In the genomic region with DNA sequence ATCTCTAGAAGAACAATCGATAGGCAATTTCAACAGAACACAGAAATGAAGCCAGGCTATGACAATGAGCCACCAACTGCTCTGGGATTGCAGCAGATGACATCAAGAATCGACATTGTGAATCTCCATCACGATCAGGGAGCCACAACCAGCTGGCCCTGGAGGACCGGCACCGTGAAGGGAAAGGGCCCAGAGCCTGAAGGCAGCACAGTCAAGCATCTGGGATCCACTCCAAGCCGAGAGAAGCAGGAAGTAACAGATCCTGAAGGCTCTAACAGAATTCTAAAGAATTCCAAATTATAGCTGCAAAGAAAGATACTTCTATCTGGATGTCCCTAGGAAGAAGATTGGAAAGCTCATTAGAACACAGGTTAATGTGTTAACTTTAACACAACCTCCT, we compare ENCODE assay signal across 35 cellular contexts.
DNase-seq lines count a peak whose midpoint lies in the region; ATAC-seq and TF ChIP-seq lines count a peak whose summit lies in the region.
"Had no signal": no experiment of that assay in that cellular context is flagged by ENCODE, and none has a peak within 500 bp of the region (broad histone marks: within the 10 kb centered on the region; RNA-seq: fewer than 3 reads in every experiment).

No MANE protein-coding gene starts in this region.

- H3K4me3 ChIP-seq in GM23338, result no peak overlapping the region
- H3K4me3 ChIP-seq: adrenal gland, body of pancreas, lower lobe of right lung, PC-9, psoas muscle, sigmoid colon, vagina had no signal

- 0 out of 2 replicates have a peak, but pooled peaks cover 10% of the 10 kb centered on the region for H3K4me1 ChIP-seq in GM23338 (ENCODE audit: insufficient read depth)
- H3K4me1 ChIP-seq: adrenal gland, body of pancreas, psoas muscle had no signal

- H3K4me2 ChIP-seq in GM23338, result no peak overlapping the region
- H3K4me2 ChIP-seq: PC-9 had no signal

- no peaks in the 10 kb centered on the region for H3K36me3 ChIP-seq in GM23338 (ENCODE audit: insufficient read depth)
- H3K36me3 ChIP-seq: adrenal gland, lower lobe of right lung, sigmoid colon, vagina had no signal

- no peaks in the 10 kb centered on the region for H3K27me3 ChIP-seq in GM23338 (ENCODE audit: insufficient read depth)
- H3K27me3 ChIP-seq: adrenal gland, body of pancreas, sigmoid colon, vagina had no signal

- 0 out of 2 replicates have a peak overlapping the region, but pooled peaks have one; percentile 43 for H2AFZ ChIP-seq in GM23338
- H2AFZ ChIP-seq: PC-9 had no signal

- no peaks in the 10 kb centered on the region for H3K36me3 Mint-ChIP-seq in GM23338 (ENCODE audit: low read depth)
- H3K36me3 Mint-ChIP-seq: activated CD4-positive, alpha-beta memory T cell treated with anti-CD3 and anti-CD28 coated beads for 36 hours had no signal

- H3K4me1 Mint-ChIP-seq in GM23338, result peaks cover 13% of the 10 kb centered on the region
- H3K4me1 Mint-ChIP-seq: natural killer cell had no signal

- no peaks in the 10 kb centered on the region for H3K79me2 ChIP-seq in GM23338 (replicated peaks; ENCODE audit: insufficient read depth)

- DNase-seq in Ammon's horn (ENCODE audit: low spot score), result peak; percentile 53
- DNase-seq in GM23338 (ENCODE audit: low spot score), result no peak
- DNase-seq in dedifferentiated amniotic fluid mesenchymal stem cell (ENCODE audit: extremely low spot score), result peak; percentile 40
- DNase-seq in myocyte (ENCODE audit: low read depth), result peak; percentile 26
- no peak for DNase-seq in NCI-H146 (lab: John Stamatoyannopoulos, UW)
- no peak for DNase-seq in globus pallidus (ENCODE audit: low spot score)
- DNase-seq: activated CD4-positive, alpha-beta memory T cell treated with anti-CD3 and anti-CD28 coated beads for 36 hours; activated CD4-positive, CD25-positive, alpha-beta regulatory T cell treated with anti-CD3 and anti-CD28 coated beads, Interleukin-2, amount 50 U/mL, for 72 hours; activated CD8-positive, alpha-beta memory T cell treated with anti-CD3 and anti-CD28 coated beads, Interleukin-2, amount 50 U/mL, for 48 hours; activated naive CD4-positive, alpha-beta T cell treated with Interleukin-2 at 50 U/mL for 16 hours; Calu3; DMS79; effector CD4-positive, alpha-beta T cell; H9; KG1; kidney; lower lobe of right lung; MM.1S; natural killer cell; NCI-H2029 treated with DMSO at 0.1 percent for 48 hours; NCI-H526; PC-9; psoas muscle; SHP77; sigmoid colon; stimulated activated CD4-positive, alpha-beta T cell treated with anti-CD3 and anti-CD28 coated beads, Interleukin-12 subunit alpha, Interleukin-12 subunit beta, amount 100 ng/mL, for 4 hours; stimulated activated CD4-positive, alpha-beta T cell treated with anti-CD3 and anti-CD28 coated beads, Interleukin-2, amount 100 ng/mL, for 48 hours; stimulated activated naive CD8-positive, alpha-beta T cell treated with anti-CD3 and anti-CD28 coated beads, Interleukin-15, amount 100 ng/mL, for 72 hours had no signal

- H3K27ac ChIP-seq in GM23338 (ENCODE audit: low read depth), result no peak overlapping the region
- H3K27ac ChIP-seq: adrenal gland, body of pancreas, HL-60, lower lobe of right lung, PC-9, psoas muscle, sigmoid colon, vagina had no signal

- TF ChIP-seq CTCF in GM23338 (conservative IDR thresholded peaks at IDR 0.05; ENCODE audit: low read depth in 2 of 2), result no peak

- H4K20me1 ChIP-seq in GM23338 (replicated peaks; ENCODE audit: insufficient read depth), result no peaks in the 10 kb centered on the region

- no peaks in the 10 kb centered on the region for H3F3A ChIP-seq in GM23338 (replicated peaks; ENCODE audit: low read depth)

- no peak overlapping the region for H3K4me3 Mint-ChIP-seq in GM23338
- H3K4me3 Mint-ChIP-seq: activated CD4-positive, alpha-beta memory T cell treated with anti-CD3 and anti-CD28 coated beads for 36 hours; activated T-helper 1 cell treated with anti-CD3 and anti-CD28 coated beads, Interleukin-12 subunit alpha, Interleukin-12 subunit beta, Interleukin-2, Interleukin-4 antibody, amounts not matched to agents 30 ng/mL and 10 ng/mL and 1 ng/mL, durations not matched to agents 14 hours and 24 hours and 36 hours; H9; natural killer cell; stimulated activated naive CD8-positive, alpha-beta T cell treated with anti-CD3 and anti-CD28 coated beads, Interleukin-15, amount 100 ng/mL, for 72 hours; T-helper 2 cell treated with Interferon-gamma antibody and Interleukin-4, amounts not matched to agents 5 μg/mL and 100 μg/mL, for 36 hours had no signal

- H3K27ac Mint-ChIP-seq in GM23338, result no peak overlapping the region
- H3K27ac Mint-ChIP-seq: activated CD4-positive, alpha-beta memory T cell treated with anti-CD3 and anti-CD28 coated beads for 36 hours; activated T-helper 1 cell treated with anti-CD3 and anti-CD28 coated beads, Interleukin-12 subunit alpha, Interleukin-12 subunit beta, Interleukin-2, Interleukin-4 antibody, amounts not matched to agents 30 ng/mL and 10 ng/mL and 1 ng/mL, durations not matched to agents 14 hours and 24 hours and 36 hours; natural killer cell; stimulated activated naive CD8-positive, alpha-beta T cell treated with anti-CD3 and anti-CD28 coated beads, Interleukin-15, amount 100 ng/mL, for 72 hours; T-helper 2 cell treated with Interferon-gamma antibody and Interleukin-4, amounts not matched to agents 5 μg/mL and 100 μg/mL, for 36 hours had no signal

- H3K9me2 ChIP-seq in GM23338 (ENCODE audit: insufficient read depth), result no peaks in the 10 kb centered on the region

- H3K9me3 Mint-ChIP-seq in GM23338, result no peaks in the 10 kb centered on the region
- H3K9me3 Mint-ChIP-seq: activated T-helper 1 cell treated with anti-CD3 and anti-CD28 coated beads, Interleukin-12 subunit alpha, Interleukin-12 subunit beta, Interleukin-2, Interleukin-4 antibody, amounts not matched to agents 30 ng/mL and 10 ng/mL and 1 ng/mL, durations not matched to agents 14 hours and 24 hours and 36 hours; H9; natural killer cell; T-helper 2 cell treated with Interferon-gamma antibody and Interleukin-4, amounts not matched to agents 5 μg/mL and 100 μg/mL, for 36 hours had no signal

- H3K27me3 Mint-ChIP-seq in GM23338 (ENCODE audit: insufficient read depth, low read depth, poor library complexity), result peaks cover 10% of the 10 kb centered on the region
- H3K27me3 Mint-ChIP-seq: stimulated activated naive CD8-positive, alpha-beta T cell treated with anti-CD3 and anti-CD28 coated beads, Interleukin-15, amount 100 ng/mL, for 72 hours had no signal

- no peak for ATAC-seq in GM23338
- ATAC-seq in GM21737 (IDR thresholded peaks at IDR 0.05; ENCODE audit: unreplicated experiment), result no peak
- ATAC-seq: body of pancreas; lower lobe of right lung; natural killer cell; psoas muscle; stimulated activated naive CD8-positive, alpha-beta T cell treated with anti-CD3 and anti-CD28 coated beads, Interleukin-15, amount 100 ng/mL, for 72 hours had no signal

TF ChIP-seq in GM23338, 12 proteins besides CTCF, POLR2A, EP300 and RAD21:
- TF ChIP-seq NANOG (IDR thresholded peaks at IDR 0.05; ENCODE audit: borderline replicate concordance), result no peak
- no peak for TF ChIP-seq ZNF331 (CRISPR knock-in tag; IDR thresholded peaks at IDR 0.05; ENCODE audit: low read depth)
- TF ChIP-seq, protein P1, sequence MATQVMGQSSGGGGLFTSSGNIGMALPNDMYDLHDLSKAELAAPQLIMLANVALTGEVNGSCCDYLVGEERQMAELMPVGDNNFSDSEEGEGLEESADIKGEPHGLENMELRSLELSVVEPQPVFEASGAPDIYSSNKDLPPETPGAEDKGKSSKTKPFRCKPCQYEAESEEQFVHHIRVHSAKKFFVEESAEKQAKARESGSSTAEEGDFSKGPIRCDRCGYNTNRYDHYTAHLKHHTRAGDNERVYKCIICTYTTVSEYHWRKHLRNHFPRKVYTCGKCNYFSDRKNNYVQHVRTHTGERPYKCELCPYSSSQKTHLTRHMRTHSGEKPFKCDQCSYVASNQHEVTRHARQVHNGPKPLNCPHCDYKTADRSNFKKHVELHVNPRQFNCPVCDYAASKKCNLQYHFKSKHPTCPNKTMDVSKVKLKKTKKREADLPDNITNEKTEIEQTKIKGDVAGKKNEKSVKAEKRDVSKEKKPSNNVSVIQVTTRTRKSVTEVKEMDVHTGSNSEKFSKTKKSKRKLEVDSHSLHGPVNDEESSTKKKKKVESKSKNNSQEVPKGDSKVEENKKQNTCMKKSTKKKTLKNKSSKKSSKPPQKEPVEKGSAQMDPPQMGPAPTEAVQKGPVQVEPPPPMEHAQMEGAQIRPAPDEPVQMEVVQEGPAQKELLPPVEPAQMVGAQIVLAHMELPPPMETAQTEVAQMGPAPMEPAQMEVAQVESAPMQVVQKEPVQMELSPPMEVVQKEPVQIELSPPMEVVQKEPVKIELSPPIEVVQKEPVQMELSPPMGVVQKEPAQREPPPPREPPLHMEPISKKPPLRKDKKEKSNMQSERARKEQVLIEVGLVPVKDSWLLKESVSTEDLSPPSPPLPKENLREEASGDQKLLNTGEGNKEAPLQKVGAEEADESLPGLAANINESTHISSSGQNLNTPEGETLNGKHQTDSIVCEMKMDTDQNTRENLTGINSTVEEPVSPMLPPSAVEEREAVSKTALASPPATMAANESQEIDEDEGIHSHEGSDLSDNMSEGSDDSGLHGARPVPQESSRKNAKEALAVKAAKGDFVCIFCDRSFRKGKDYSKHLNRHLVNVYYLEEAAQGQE (IDR thresholded peaks at IDR 0.05; ENCODE audit: unreplicated experiment), result no peak
- TF ChIP-seq EZH2phosphoT487 (IDR thresholded peaks at IDR 0.05; ENCODE audit: unreplicated experiment), result no peak
- no peak for TF ChIP-seq STAT1 (IDR thresholded peaks at IDR 0.05; ENCODE audit: unreplicated experiment)
TF ChIP-seq in GM23338: peak in this region for 0.

Comparison
In these comparisons a context has a peak if more than half of its experiments do, and no peak if none do; other contexts are left out.
1. DNase-seq: peak in Ammon's horn (single experiment), dedifferentiated amniotic fluid mesenchymal stem cell (single experiment) and myocyte (single experiment); none in GM23338 (single experiment), NCI-H146 (single experiment) and globus pallidus (single experiment).